In genomic region chr3:189629803-189630455, GRCh38 we compare ENCODE assay signal across 12 cellular contexts. TPM values are rescaled to one million over a fixed set of nuclear protein-coding genes. Genes with fewer than 3 reads are reported as not detected.
DNase-seq lines count a peak whose midpoint lies in the region; ATAC-seq and TF ChIP-seq lines count a peak whose summit lies in the region.
"Had no signal": no experiment of that assay in that cellular context is flagged by ENCODE, and none has a peak within 500 bp of the region (broad histone marks: within the 10 kb centered on the region; RNA-seq: fewer than 3 reads in every experiment).

No MANE protein-coding gene starts in this region.

- no peak overlapping the region for H3K14ac ChIP-seq in mesenchymal stem cell (ENCODE audit: low read length in 2 of 2)

- H3K9me3 ChIP-seq in adipocyte (ENCODE audit: control insufficient read depth, low read length): no peaks in the 10 kb centered on the region
- no peaks in the 10 kb centered on the region for H3K9me3 ChIP-seq in mesenchymal stem cell (ENCODE audit: control insufficient read depth, low read length)

- no peaks in the 10 kb centered on the region for H3K27me3 Mint-ChIP-seq in T-cell

- H3K36me3 ChIP-seq in KMS-11 (ENCODE audit: insufficient read depth) (no peaks in the 10 kb centered on the region), adipocyte (ENCODE audit: control insufficient read depth, insufficient read depth, low read length, severe bottlenecking) (no peaks in the 10 kb centered on the region), mesenchymal stem cell (ENCODE audit: control insufficient read depth in 1 of 2, insufficient read depth in 2 of 2, low read depth in 1 of 2, low read length in 2 of 2) (no peaks in the 10 kb centered on the region)

- no peaks in the 10 kb centered on the region for H3K36me3 Mint-ChIP-seq in T-cell

- H2AK5ac ChIP-seq in mesenchymal stem cell (ENCODE audit: low read length, severe bottlenecking): no peak overlapping the region

- no peak overlapping the region for H4K8ac ChIP-seq in mesenchymal stem cell (ENCODE audit: low read length)

- DNase-seq in AG20443 (ENCODE audit: low spot score) (peak; percentile 53), adipocyte (ENCODE audit: low read depth) (peak; percentile 70), mesenchymal stem cell (no peak), KBM-7 (no peak), T-cell (no peak)
- no peak for DNase-seq in activated CD8-positive, alpha-beta memory T cell treated with anti-CD3 and anti-CD28 coated beads, Interleukin-2, amount 50 U/mL, for 48 hours
- DNase-seq: activated T-cell treated with anti-CD3 and anti-CD28 coated beads, Interleukin-2, amount 50 U/mL, for 4 hours; mammary epithelial cell; NCI-H1417 treated with DMSO at 0.1 percent for 48 hours had no signal

- H3K9ac ChIP-seq in KMS-11 (no peak overlapping the region), adipocyte (ENCODE audit: low read length) (no peak overlapping the region), mesenchymal stem cell (ENCODE audit: low read length) (peak overlapping the region; percentile 21)

- H2BK12ac ChIP-seq in mesenchymal stem cell (ENCODE audit: low read length in 2 of 2): no peak overlapping the region

- H4K91ac ChIP-seq in mesenchymal stem cell (ENCODE audit: low read length): no peak overlapping the region

- no peak for ATAC-seq in HG02852 (IDR thresholded peaks at IDR 0.05; ENCODE audit: unreplicated experiment)
- no peak for ATAC-seq in T-cell (replicated peaks in 1 of 4)
- ATAC-seq: activated T-cell treated with anti-CD3 and anti-CD28 coated beads, Interleukin-2, amount 50 U/mL, for 4 hours had no signal

- in situ Hi-C loops in KBM-7 (cut with MboI; ENCODE audit: low pct_unique_long_range_greater_than_20kb, low sequenced_read_pairs): no loop called here

- POLR2A ChIA-PET in T-cell (lab: Charles Lee): interaction anchor here (0.6 kb wide), 3 partner anchors 584 to 1317 kb away, joined by 4 read pairs; no protein-coding TSS in a partner anchor

- WGBS in mesenchymal stem cell: no CpG with 5 or more reads among the region's 3 CpGs

- H3K4me1 Mint-ChIP-seq in T-cell: peaks cover 17 to 22% (median 18%) of the 10 kb centered on the region in 3 donors

- TF ChIP-seq CTCF in KMS-11 (conservative IDR thresholded peaks at IDR 0.05; ENCODE audit: low read depth, low read length): no peak

- H3K4ac ChIP-seq in mesenchymal stem cell (ENCODE audit: low read depth in 1 of 2, low read length in 2 of 2): no peak overlapping the region

- H2BK120ac ChIP-seq in mesenchymal stem cell (ENCODE audit: low read depth, low read length): no peak overlapping the region

- H3K27me3 ChIP-seq in KMS-11 (ENCODE audit: insufficient read depth, low read depth) (no peaks in the 10 kb centered on the region), adipocyte (replicated peaks; ENCODE audit: control insufficient read depth, insufficient read depth, low read length) (no peaks in the 10 kb centered on the region), mesenchymal stem cell (ENCODE audit: control insufficient read depth in 1 of 2, insufficient read depth in 1 of 2, low read length in 2 of 2) (no peaks in the 10 kb centered on the region)

- H4K20me1 ChIP-seq in KMS-11 (ENCODE audit: insufficient read depth): no peaks in the 10 kb centered on the region

- CTCF ChIA-PET in T-cell (lab: Charles Lee): interaction anchor here (0.6 to 0.8 kb wide), 3 partner anchors 9 to 357 kb away, joined by 3 to 4 read pairs (median 4); no protein-coding TSS in a partner anchor

- no peak overlapping the region for H2BK5ac ChIP-seq in mesenchymal stem cell (ENCODE audit: low read depth, low read length, poor library complexity, severe bottlenecking)

- H3K4me3 Mint-ChIP-seq in T-cell: no peak overlapping the region

- no peak overlapping the region for H3K4me3 ChIP-seq in KMS-11 (IDR thresholded peaks at IDR 0.05; ENCODE audit: insufficient read depth, low read depth, low read length)
- peak overlapping the region; percentile 36 for H3K4me3 ChIP-seq in adipocyte (ENCODE audit: low read length)
- peak overlapping the region in 1 of 2 experiments; percentile 18 for H3K4me3 ChIP-seq in mesenchymal stem cell (ENCODE audit: insufficient read depth in 1 of 2, low read depth in 1 of 2, low read length in 2 of 2)

- H3K4me1 ChIP-seq in KMS-11 (ENCODE audit: low read depth, poor library complexity, severe bottlenecking) (peaks cover 19% of the 10 kb centered on the region), adipocyte (ENCODE audit: control insufficient read depth, insufficient read depth, low read length) (peaks cover 15% of the 10 kb centered on the region), mesenchymal stem cell (ENCODE audit: control insufficient read depth, insufficient read depth, low read depth, low read length) (no peaks in the 10 kb centered on the region)

- no peaks in the 10 kb centered on the region for H3K79me1 ChIP-seq in mesenchymal stem cell (replicated peaks; ENCODE audit: low read length, poor library complexity, severe bottlenecking)

- no peaks in the 10 kb centered on the region for H3K9me3 Mint-ChIP-seq in T-cell
- H3K9me3 Mint-ChIP-seq: activated T-cell treated with anti-CD3 and anti-CD28 coated beads, Interleukin-2, amount 50 U/mL, for 4 hours had no signal

- H3K4me2 ChIP-seq in KMS-11 (peak overlapping the region; percentile 44), mesenchymal stem cell (ENCODE audit: low read length, poor library complexity, severe bottlenecking) (no peak overlapping the region)

- no peak overlapping the region for H2AFZ ChIP-seq in KMS-11 (ENCODE audit: low read depth)
- no peak overlapping the region for H2AFZ ChIP-seq in mesenchymal stem cell (ENCODE audit: low read depth, low read length)

- peak overlapping the region in 1 of 2 donors; percentile 17 for H3K27ac Mint-ChIP-seq in T-cell

- H2BK15ac ChIP-seq in mesenchymal stem cell (ENCODE audit: low read depth, poor library complexity, severe bottlenecking): no peak overlapping the region

- H3K27ac ChIP-seq in KMS-11: no peak overlapping the region
- H3K27ac ChIP-seq in mesenchymal stem cell (ENCODE audit: low read length, poor library complexity, severe bottlenecking): no peak overlapping the region

- H3K23ac ChIP-seq in mesenchymal stem cell (ENCODE audit: low read length in 2 of 2): no peak overlapping the region

- no peaks in the 10 kb centered on the region for H3K79me2 ChIP-seq in KMS-11 (ENCODE audit: insufficient read depth, low read depth)

- H3K18ac ChIP-seq in mesenchymal stem cell (ENCODE audit: low read depth in 1 of 2, low read length in 2 of 2): no peak overlapping the region

RNA-seq across cellular contexts. Expression of gene TP63, which starts 1.3 kb away (rescaled TPM):
- 0.03 TPM for polyA plus RNA-seq in mesenchymal stem cell (2013, experiment 1 of 2)
- polyA plus RNA-seq in mesenchymal stem cell (2013, experiment 2 of 2): 0.04 TPM
- total RNA-seq in T-cell: under 1 TPM in 4 of 5 donors, not detected in 1; 0.35 to 0.75 (median 0.62) TPM
- total RNA-seq: chondrocyte had no signal

Comparison
In these comparisons a context has a peak if more than half of its experiments do, and no peak if none do; other contexts are left out.
1. DNase-seq: peak in AG20443 (single experiment) and adipocyte (single experiment); none in mesenchymal stem cell (single experiment), KBM-7 (single experiment), T-cell (0 of 34) and activated CD8-positive, alpha-beta memory T cell treated with anti-CD3 and anti-CD28 coated beads, Interleukin-2, amount 50 U/mL, for 48 hours (single experiment).